Comparison of ENCODE assay signal across 1 cellular context in the genomic region with DNA sequence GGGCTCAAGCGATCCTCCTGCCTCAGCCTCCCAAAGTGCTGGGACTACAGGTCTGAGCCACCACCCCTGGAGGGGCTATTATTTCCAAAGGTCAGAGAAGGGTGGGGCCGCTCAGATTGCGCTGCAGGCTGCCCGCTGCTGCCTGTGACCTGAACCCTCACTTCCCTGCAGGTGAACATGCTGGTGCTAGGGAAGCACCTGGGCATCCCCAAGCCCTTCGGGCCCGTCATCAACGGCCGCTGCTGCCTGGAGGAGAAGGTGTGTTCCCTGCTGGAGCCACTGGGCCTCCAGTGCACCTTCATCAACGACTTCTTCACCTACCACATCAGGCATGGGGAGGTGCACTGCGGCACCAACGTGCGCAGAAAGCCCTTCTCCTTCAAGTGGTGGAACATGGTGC.
TF ChIP-seq lines count a peak whose summit lies in the region.

No MANE protein-coding gene starts in this region.

TF ChIP-seq in IMR-90, 13 proteins besides CTCF, POLR2A, EP300 and RAD21:
- no peak for TF ChIP-seq RFX5 (IDR thresholded peaks at IDR 0.05; ENCODE audit: low read depth, low read length)
- TF ChIP-seq USF2 (IDR thresholded peaks at IDR 0.05; ENCODE audit: low read depth, low read length), result no peak
- no peak for TF ChIP-seq CHD1 (IDR thresholded peaks at IDR 0.05; ENCODE audit: low read depth, low read length)
- TF ChIP-seq MXI1 (IDR thresholded peaks at IDR 0.05; ENCODE audit: borderline replicate concordance, low read depth, low read length), result no peak
- no peak for TF ChIP-seq MAFK (IDR thresholded peaks at IDR 0.05; ENCODE audit: low read depth, low read length)
- no peak for TF ChIP-seq RCOR1 (IDR thresholded peaks at IDR 0.05; ENCODE audit: insufficient replicate concordance, low read length)
- TF ChIP-seq, protein P1, sequence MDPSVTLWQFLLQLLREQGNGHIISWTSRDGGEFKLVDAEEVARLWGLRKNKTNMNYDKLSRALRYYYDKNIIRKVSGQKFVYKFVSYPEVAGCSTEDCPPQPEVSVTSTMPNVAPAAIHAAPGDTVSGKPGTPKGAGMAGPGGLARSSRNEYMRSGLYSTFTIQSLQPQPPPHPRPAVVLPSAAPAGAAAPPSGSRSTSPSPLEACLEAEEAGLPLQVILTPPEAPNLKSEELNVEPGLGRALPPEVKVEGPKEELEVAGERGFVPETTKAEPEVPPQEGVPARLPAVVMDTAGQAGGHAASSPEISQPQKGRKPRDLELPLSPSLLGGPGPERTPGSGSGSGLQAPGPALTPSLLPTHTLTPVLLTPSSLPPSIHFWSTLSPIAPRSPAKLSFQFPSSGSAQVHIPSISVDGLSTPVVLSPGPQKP (IDR thresholded peaks at IDR 0.05; ENCODE audit: borderline replicate concordance, low read depth, low read length), result no peak
- no peak for TF ChIP-seq NFE2L2 (IDR thresholded peaks at IDR 0.05; ENCODE audit: low read depth, low read length)
- TF ChIP-seq CEBPB (IDR thresholded peaks at IDR 0.05; ENCODE audit: low read depth, low read length), result no peak
- no peak for TF ChIP-seq FOS (IDR thresholded peaks at IDR 0.05; ENCODE audit: low read depth, low read length)
- TF ChIP-seq SMC3 (IDR thresholded peaks at IDR 0.05; ENCODE audit: low read depth, low read length), result no peak
- TF ChIP-seq MAZ (IDR thresholded peaks at IDR 0.05; ENCODE audit: borderline replicate concordance, low read depth, low read length), result no peak
- TF ChIP-seq BHLHE40 (IDR thresholded peaks at IDR 0.05; ENCODE audit: low read depth, low read length), result no peak
TF ChIP-seq in IMR-90: peak in this region for 0.
